1 cellular context compared by ENCODE assay signal in the genomic region with DNA sequence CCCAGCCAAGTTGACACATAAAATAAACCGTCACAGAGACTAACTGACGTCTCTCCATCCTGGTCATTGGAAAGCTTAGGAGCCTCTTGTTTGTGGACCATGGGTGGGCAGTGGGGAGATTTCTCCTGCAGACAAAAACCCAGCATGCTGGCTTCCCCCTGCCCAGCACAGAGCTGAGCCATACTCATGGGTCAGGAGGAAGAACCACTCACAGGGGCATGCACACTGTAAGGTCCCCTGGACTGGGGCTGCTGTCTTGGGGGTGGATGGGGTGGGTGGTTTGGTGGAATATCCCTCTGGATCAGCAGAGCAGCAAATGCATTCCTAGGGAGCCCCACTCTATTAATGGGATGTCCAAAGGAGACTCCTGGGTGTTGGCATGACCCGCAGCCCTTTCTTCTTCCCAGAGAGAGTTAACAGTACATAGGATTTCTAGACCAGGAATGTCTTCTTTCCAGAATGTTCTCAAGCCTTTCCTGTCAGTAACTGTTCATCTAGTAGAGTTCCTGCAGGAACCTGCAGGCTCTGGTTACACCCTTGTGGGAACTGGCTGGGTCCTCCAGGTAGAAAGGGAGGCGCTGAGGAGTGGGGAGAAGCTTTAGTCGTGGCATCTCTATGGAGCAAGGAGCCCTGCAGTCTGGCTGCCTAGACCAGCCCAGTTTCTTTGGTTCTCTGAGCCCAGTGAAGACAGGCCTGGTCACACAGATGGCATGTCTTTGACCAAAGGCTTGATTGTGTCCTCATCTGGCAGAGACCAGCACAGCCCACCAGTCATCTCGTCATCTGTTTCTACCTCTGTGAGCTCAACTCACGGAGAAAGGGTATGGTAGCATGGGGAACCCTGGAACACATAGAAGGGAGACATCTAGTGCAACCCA.
TF ChIP-seq lines count a peak whose summit lies in the region.

No MANE protein-coding gene starts in this region.

TF ChIP-seq in IMR-90, 13 proteins besides CTCF, POLR2A, EP300 and RAD21:
- no peak for TF ChIP-seq NFE2L2 (IDR thresholded peaks at IDR 0.05; ENCODE audit: low read depth, low read length)
- TF ChIP-seq RFX5 (IDR thresholded peaks at IDR 0.05; ENCODE audit: low read depth, low read length): no peak
- no peak for TF ChIP-seq MAFK (IDR thresholded peaks at IDR 0.05; ENCODE audit: low read depth, low read length)
- no peak for TF ChIP-seq FOS (IDR thresholded peaks at IDR 0.05; ENCODE audit: low read depth, low read length)
- TF ChIP-seq MXI1 (IDR thresholded peaks at IDR 0.05; ENCODE audit: borderline replicate concordance, low read depth, low read length): no peak
- no peak for TF ChIP-seq CHD1 (IDR thresholded peaks at IDR 0.05; ENCODE audit: low read depth, low read length)
- no peak for TF ChIP-seq CEBPB (IDR thresholded peaks at IDR 0.05; ENCODE audit: low read depth, low read length)
- no peak for TF ChIP-seq BHLHE40 (IDR thresholded peaks at IDR 0.05; ENCODE audit: low read depth, low read length)
- TF ChIP-seq, protein P1, sequence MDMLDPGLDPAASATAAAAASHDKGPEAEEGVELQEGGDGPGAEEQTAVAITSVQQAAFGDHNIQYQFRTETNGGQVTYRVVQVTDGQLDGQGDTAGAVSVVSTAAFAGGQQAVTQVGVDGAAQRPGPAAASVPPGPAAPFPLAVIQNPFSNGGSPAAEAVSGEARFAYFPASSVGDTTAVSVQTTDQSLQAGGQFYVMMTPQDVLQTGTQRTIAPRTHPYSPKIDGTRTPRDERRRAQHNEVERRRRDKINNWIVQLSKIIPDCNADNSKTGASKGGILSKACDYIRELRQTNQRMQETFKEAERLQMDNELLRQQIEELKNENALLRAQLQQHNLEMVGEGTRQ (IDR thresholded peaks at IDR 0.05; ENCODE audit: low read depth, low read length): no peak
- TF ChIP-seq RCOR1 (IDR thresholded peaks at IDR 0.05; ENCODE audit: insufficient replicate concordance, low read length): no peak
- TF ChIP-seq SMC3 (IDR thresholded peaks at IDR 0.05; ENCODE audit: low read depth, low read length): no peak
- no peak for TF ChIP-seq MAZ (IDR thresholded peaks at IDR 0.05; ENCODE audit: borderline replicate concordance, low read depth, low read length)
- TF ChIP-seq, protein P2, sequence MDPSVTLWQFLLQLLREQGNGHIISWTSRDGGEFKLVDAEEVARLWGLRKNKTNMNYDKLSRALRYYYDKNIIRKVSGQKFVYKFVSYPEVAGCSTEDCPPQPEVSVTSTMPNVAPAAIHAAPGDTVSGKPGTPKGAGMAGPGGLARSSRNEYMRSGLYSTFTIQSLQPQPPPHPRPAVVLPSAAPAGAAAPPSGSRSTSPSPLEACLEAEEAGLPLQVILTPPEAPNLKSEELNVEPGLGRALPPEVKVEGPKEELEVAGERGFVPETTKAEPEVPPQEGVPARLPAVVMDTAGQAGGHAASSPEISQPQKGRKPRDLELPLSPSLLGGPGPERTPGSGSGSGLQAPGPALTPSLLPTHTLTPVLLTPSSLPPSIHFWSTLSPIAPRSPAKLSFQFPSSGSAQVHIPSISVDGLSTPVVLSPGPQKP (IDR thresholded peaks at IDR 0.05; ENCODE audit: borderline replicate concordance, low read depth, low read length): no peak
